ENCODE assay signal across 14 cellular contexts in the genomic region with DNA sequence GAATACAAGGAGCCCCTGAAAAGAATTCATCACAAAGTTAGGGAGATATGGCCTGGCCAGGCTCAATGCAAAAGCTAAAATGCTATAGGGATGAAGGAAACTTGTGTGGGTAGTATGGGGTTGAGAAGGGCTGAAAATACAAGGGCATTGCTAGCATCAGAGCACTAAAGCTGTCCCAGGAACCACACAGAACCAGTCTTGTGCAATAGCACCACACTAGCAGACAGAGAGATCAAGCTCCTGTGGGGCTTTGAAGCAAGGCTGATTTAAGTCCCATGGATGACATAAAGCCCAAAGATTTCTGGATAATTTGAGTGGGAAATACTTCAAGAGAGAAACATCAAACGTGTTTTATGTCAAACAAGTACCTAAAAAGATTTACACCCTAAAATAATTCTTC.
"Had no signal": no experiment of that assay in that cellular context is flagged by ENCODE, and none has a peak within 500 bp of the region (broad histone marks: within the 10 kb centered on the region; RNA-seq: fewer than 3 reads in every experiment).

No MANE protein-coding gene starts in this region.

- H3K36me3 ChIP-seq: esophagus squamous epithelium, heart left ventricle, tibial artery, vagina had no signal

- H3K27ac ChIP-seq: esophagus squamous epithelium, heart left ventricle, tibial artery, vagina had no signal

- H3K27me3 ChIP-seq: esophagus squamous epithelium, heart left ventricle, tibial artery, vagina had no signal

- ATAC-seq: heart left ventricle, left ventricle myocardium superior, right cardiac atrium had no signal

- H3K27ac Mint-ChIP-seq: progenitor cell of endocrine pancreas had no signal

- H3K4me3 ChIP-seq: esophagus squamous epithelium, heart left ventricle, smooth muscle cell, tibial artery, vagina had no signal

- H3K4me2 ChIP-seq: smooth muscle cell had no signal

- H3K9me3 ChIP-seq: esophagus squamous epithelium, tibial artery, vagina had no signal

- H3K4me1 ChIP-seq: esophagus squamous epithelium, tibial artery, vagina had no signal

- DNase-seq: activated CD4-positive, alpha-beta T cell treated with anti-CD3 and anti-CD28 coated beads, Interleukin-2, amount 50 U/mL, for 48 hours; activated CD4-positive, CD25-positive, alpha-beta regulatory T cell treated with anti-CD3 and anti-CD28 coated beads, Interleukin-2, amount 50 U/mL, for 72 hours; activated naive CD4-positive, alpha-beta T cell; activated T-cell treated with anti-CD3 and anti-CD28 coated beads, Interleukin-2, amount 50 U/mL, for 48 hours; esophagus squamous epithelium; heart left ventricle; kidney; left ventricle myocardium superior; occipital lobe; right cardiac atrium; tibial artery had no signal
